ENCODE assay signal across 8 cellular contexts in the genomic region with DNA sequence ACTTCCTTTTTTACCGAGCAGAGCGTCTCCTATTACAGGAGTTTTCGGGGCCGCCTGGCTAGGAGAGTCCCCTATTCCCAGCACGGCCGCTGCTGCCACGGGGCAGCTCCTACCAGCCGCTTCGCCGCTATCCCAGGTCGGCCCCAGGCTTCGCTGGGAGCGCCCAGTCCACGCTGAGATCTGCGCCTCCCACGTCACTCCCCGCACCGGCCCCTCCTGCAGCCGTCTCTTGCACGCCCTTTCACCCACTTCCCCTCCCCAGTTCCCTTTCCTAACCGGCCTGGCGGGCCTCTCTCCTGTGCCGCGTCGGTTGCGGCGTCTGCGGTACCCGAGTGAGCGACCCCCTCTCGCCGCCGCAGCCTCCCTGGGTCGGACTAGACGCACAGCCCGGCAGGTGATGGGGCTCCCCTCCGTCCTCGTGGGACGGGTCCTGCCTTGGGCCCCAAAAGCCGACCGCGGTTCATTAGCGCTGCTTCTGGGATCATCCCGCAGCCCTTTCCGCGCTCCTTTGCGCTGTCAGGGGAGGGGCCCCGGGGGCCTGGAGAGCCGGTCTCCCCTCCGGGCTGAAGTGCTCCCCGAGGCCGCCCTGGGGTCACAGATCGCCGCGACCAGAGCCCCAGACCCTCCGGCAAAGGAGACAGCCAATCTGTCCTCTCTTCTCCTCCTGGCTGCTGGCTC.
DNase-seq lines count a peak whose midpoint lies in the region; ATAC-seq, FAIRE-seq and TF ChIP-seq lines count a peak whose summit lies in the region.

No MANE protein-coding gene starts in this region.

- no peak for FAIRE-seq in H54 (lab: Jason Lieb, UNC)

- no peak for TF ChIP-seq POLR2A in H54 (IDR thresholded peaks at IDR 0.05; ENCODE audit: low read depth, low read length)

- peak; percentile 39 for ATAC-seq in GM18498 (IDR thresholded peaks at IDR 0.05; ENCODE audit: unreplicated experiment)
- peak; percentile 45 for ATAC-seq in HG03045 (IDR thresholded peaks at IDR 0.05; ENCODE audit: unreplicated experiment)

- DNase-seq in RPMI7951 (ENCODE audit: low read depth) (peak; percentile 28), activated gamma-delta T cell treated with Interleukin-2 at 50 U/mL for 16 hours (peak; percentile 59), kidney tubule cell (ENCODE audit: low spot score) (peak; percentile 73), H54 (ENCODE audit: insufficient read length, low spot score) (no peak), NCI-H1930 (lab: John Stamatoyannopoulos, UW) (no peak)
- DNase-seq in stimulated activated CD4-positive, alpha-beta T cell treated with anti-CD3 and anti-CD28 coated beads, TNF-alpha, amount 100 ng/mL, for 48 hours (ENCODE audit: low read depth in 3 of 3), result peak in 2 of 3 donors; percentile 27 to 42

Comparison
In these comparisons a context has a peak if more than half of its experiments do, and no peak if none do; other contexts are left out.
1. DNase-seq: peak in RPMI7951 (single experiment), activated gamma-delta T cell treated with Interleukin-2 at 50 U/mL for 16 hours (single experiment), kidney tubule cell (single experiment) and stimulated activated CD4-positive, alpha-beta T cell treated with anti-CD3 and anti-CD28 coated beads, TNF-alpha, amount 100 ng/mL, for 48 hours (2 of 3); none in H54 (single experiment) and NCI-H1930 (0 of 2).